ENCODE assay signal across 6 cellular contexts in the genomic region with DNA sequence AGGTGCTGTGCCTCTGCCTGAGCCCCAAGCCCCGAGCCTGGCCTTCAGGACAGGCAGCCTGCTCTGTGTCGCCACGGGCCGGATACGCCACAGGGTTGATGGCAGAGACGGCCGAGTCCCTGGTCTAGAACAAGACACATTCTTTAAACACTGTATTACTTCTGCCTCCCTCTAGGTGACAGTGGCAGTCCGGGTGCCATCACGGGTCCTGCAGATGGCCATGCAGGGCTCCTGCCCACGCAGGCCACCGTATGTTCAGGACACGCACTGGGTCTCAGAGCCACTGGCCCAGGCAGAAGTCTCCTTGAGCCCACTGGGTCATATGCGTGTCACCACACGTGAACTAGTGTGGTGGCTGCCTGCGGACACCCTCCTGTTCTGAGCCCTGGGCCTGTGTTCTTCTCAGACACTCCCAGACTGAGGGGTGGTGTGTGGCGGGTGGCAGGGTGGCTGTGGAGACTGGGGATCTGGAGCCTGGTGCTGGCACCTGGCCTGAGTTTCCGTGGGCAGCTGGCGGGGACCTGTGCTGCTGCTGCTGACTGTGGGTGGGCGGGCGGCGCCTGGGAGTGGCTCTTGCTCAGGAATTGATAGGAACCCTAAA. TPM values are rescaled to one million over a fixed set of nuclear protein-coding genes. Genes with fewer than 3 reads are reported as not detected.
A peak's percentile ranks its signal among the peaks of the same experiment; 100 is the strongest.
DNase-seq lines count a peak whose midpoint lies in the region; ATAC-seq and TF ChIP-seq lines count a peak whose summit lies in the region.

No MANE protein-coding gene starts in this region.

- no peak overlapping the region for H2BK5ac ChIP-seq in IMR-90 (ENCODE audit: low read depth, low read length, poor library complexity, severe bottlenecking)

- H4K91ac ChIP-seq in IMR-90 (ENCODE audit: insufficient read depth, low read depth, low read length) = no peak overlapping the region

- H3K36me3 ChIP-seq in IMR-90 (ENCODE audit: control insufficient read depth, insufficient read depth, low read length) = peaks cover 53% of the 10 kb centered on the region
- H3K36me3 ChIP-seq in endodermal cell (ENCODE audit: control insufficient read depth, insufficient read depth, low read length) = peaks cover 33% of the 10 kb centered on the region

- POLR2A ChIA-PET in IMR-90 (lab: Charles Lee; ENCODE audit: unreplicated experiment) = no interaction called here

- CTCF ChIA-PET in IMR-90 (lab: Yijun Ruan, JAX) = no interaction called here

- TF ChIP-seq CTCF in IMR-90 (conservative IDR thresholded peaks at IDR 0.05; ENCODE audit: low read depth, low read length) (no peak), endodermal cell (conservative IDR thresholded peaks at IDR 0.05) (peak; percentile 54)

- peak overlapping the region; percentile 79 for H2AK9ac ChIP-seq in IMR-90 (replicated peaks; ENCODE audit: low read depth, low read length, poor library complexity)

- TF ChIP-seq RAD21 in IMR-90 (IDR thresholded peaks at IDR 0.05; ENCODE audit: low read length) = no peak

- peaks cover 28% of the 10 kb centered on the region for H3K36me3 Mint-ChIP-seq in endodermal cell (ENCODE audit: low read depth)

- no peak overlapping the region for H3K18ac ChIP-seq in IMR-90 (ENCODE audit: low read depth, low read length)

- H3K27me3 ChIP-seq in IMR-90 (ENCODE audit: control insufficient read depth, insufficient read depth, low read length) (no peaks in the 10 kb centered on the region), endodermal cell (ENCODE audit: control insufficient read depth, insufficient read depth, low read length, poor library complexity, severe bottlenecking) (no peaks in the 10 kb centered on the region)

- H2AFZ ChIP-seq in IMR-90 (replicated peaks; ENCODE audit: low read length, poor library complexity) = no peak overlapping the region

- no peaks in the 10 kb centered on the region for H3K9me3 Mint-ChIP-seq in endodermal cell

- H3K4me3 Mint-ChIP-seq in endodermal cell = no peak overlapping the region

- H3K4ac ChIP-seq in IMR-90 (ENCODE audit: low read depth, low read length) = no peak overlapping the region

- no peaks in the 10 kb centered on the region for H3K27me3 Mint-ChIP-seq in endodermal cell (ENCODE audit: insufficient read depth)

- no peaks in the 10 kb centered on the region for H3K9me3 ChIP-seq in IMR-90 (ENCODE audit: control insufficient read depth, insufficient read depth, low read length)
- no peaks in the 10 kb centered on the region for H3K9me3 ChIP-seq in endodermal cell (ENCODE audit: control insufficient read depth, low read length)

- H3K27ac ChIP-seq in IMR-90 (ENCODE audit: insufficient read depth, low read length) (no peak overlapping the region), endodermal cell (ENCODE audit: low read depth, low read length) (peak overlapping the region; percentile 57)

- no peak overlapping the region for H3K14ac ChIP-seq in IMR-90 (replicated peaks; ENCODE audit: low read depth, low read length)

- H3K4me1 ChIP-seq in IMR-90 (ENCODE audit: control insufficient read depth, insufficient read depth, low read length) (peaks cover 2% of the 10 kb centered on the region; the same call in 1 of the 2 replicates), endodermal cell (ENCODE audit: control insufficient read depth, insufficient read depth, low read length) (no peaks in the 10 kb centered on the region)

- H4K5ac ChIP-seq in IMR-90 (ENCODE audit: low read depth, low read length) = no peak overlapping the region

- no peak overlapping the region for H2BK120ac ChIP-seq in IMR-90 (ENCODE audit: low read depth, low read length)

- ATAC-seq in IMR-90 (ENCODE audit: low read depth) (no peak), GM19467 (IDR thresholded peaks at IDR 0.05; ENCODE audit: unreplicated experiment) (no peak)

- no peak overlapping the region for H2BK20ac ChIP-seq in IMR-90 (ENCODE audit: low read depth, low read length)

- H3K4me1 Mint-ChIP-seq in endodermal cell = peaks cover 5% of the 10 kb centered on the region

- H3K27ac Mint-ChIP-seq in endodermal cell = peak overlapping the region; percentile 82

- intact Hi-C loops in IMR-90 (cut with micrococcal nuclease) = no loop called here

- H3K4me2 ChIP-seq in IMR-90 (ENCODE audit: low read depth, low read length) = no peak overlapping the region

- no peak overlapping the region for H4K8ac ChIP-seq in IMR-90 (ENCODE audit: low read depth in 2 of 2, low read length in 2 of 2)

- TF ChIP-seq POLR2A in IMR-90 (IDR thresholded peaks at IDR 0.05; ENCODE audit: low read depth, low read length) = no peak

- DNase-seq in COLO668 (lab: John Stamatoyannopoulos, UW; ENCODE audit: unreplicated experiment) = peak; percentile 38
- no peak for DNase-seq in IMR-90
- DNase-seq in endodermal cell = peak; percentile 68
- DNase-seq in NCI-H146 (lab: John Stamatoyannopoulos, UW) = no peak
- no peak for DNase-seq in amniotic stem cell (lab: John Stamatoyannopoulos, UW)

- WGBS in IMR-90 (ENCODE audit: extremely low coverage in 2 of 2, insufficient read length in 1 of 2), 2 experiments = 93% methylated on average over 14 of the region's 21 CpGs; no CpG with 5 or more reads in 1 of the 2 experiments
- WGBS in endodermal cell (ENCODE audit: insufficient coverage in 1 of 2, insufficient read length in 1 of 2), 2 experiments = 92 to 95% methylated on average over 13 to 21 of the region's 21 CpGs

- H2AK5ac ChIP-seq in IMR-90 (ENCODE audit: low read depth, low read length) = no peak overlapping the region

- no peak overlapping the region for H2BK15ac ChIP-seq in IMR-90 (ENCODE audit: low read depth, low read length)

- no peak overlapping the region for H3K23ac ChIP-seq in IMR-90 (ENCODE audit: low read depth, low read length)

- no TSS peak for BruUV-seq in IMR-90 (replicated peaks; lab: Mats Ljungman, UMichigan)

- H4K20me1 ChIP-seq in IMR-90 (ENCODE audit: insufficient read depth, low read length) = peaks cover 25% of the 10 kb centered on the region

- peaks cover 9 to 43% of the 10 kb centered on the region in 2 experiments for H3K79me1 ChIP-seq in IMR-90 (ENCODE audit: low read depth in 1 of 2, low read length in 2 of 2)

- no peaks in the 10 kb centered on the region; the same call in 1 of the 2 replicates for H3K9me1 ChIP-seq in IMR-90 (ENCODE audit: insufficient read depth, low read length)

- H3K56ac ChIP-seq in IMR-90 (ENCODE audit: extremely low read depth, insufficient read depth, low read length) = no peak overlapping the region

- in situ Hi-C loops in IMR-90 (cut with MboI; ENCODE audit: low sequenced_read_pairs) = no loop called here

- H3K9ac ChIP-seq in IMR-90 (ENCODE audit: low read depth, low read length) (no peak overlapping the region), endodermal cell (ENCODE audit: extremely low read depth, low read length, poor library complexity, severe bottlenecking) (no peak overlapping the region)

- H3K4me3 ChIP-seq in IMR-90 (ENCODE audit: insufficient read depth, low read depth, low read length) = no peak overlapping the region
- no peak overlapping the region for H3K4me3 ChIP-seq in endodermal cell (ENCODE audit: low read length)

- dilution Hi-C loops in IMR-90 (cut with HindIII; ENCODE audit: low sequenced_read_pairs, unreplicated experiment) = no loop called here

TF ChIP-seq in IMR-90, 13 proteins besides CTCF, POLR2A, EP300 and RAD21 (continues in another document):
- TF ChIP-seq RFX5 (IDR thresholded peaks at IDR 0.05; ENCODE audit: low read depth, low read length) (no peak), CEBPB (IDR thresholded peaks at IDR 0.05; ENCODE audit: low read depth, low read length) (no peak), CHD1 (IDR thresholded peaks at IDR 0.05; ENCODE audit: low read depth, low read length) (no peak)
- TF ChIP-seq, protein P1, sequence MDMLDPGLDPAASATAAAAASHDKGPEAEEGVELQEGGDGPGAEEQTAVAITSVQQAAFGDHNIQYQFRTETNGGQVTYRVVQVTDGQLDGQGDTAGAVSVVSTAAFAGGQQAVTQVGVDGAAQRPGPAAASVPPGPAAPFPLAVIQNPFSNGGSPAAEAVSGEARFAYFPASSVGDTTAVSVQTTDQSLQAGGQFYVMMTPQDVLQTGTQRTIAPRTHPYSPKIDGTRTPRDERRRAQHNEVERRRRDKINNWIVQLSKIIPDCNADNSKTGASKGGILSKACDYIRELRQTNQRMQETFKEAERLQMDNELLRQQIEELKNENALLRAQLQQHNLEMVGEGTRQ (IDR thresholded peaks at IDR 0.05; ENCODE audit: low read depth, low read length) = no peak

RNA-seq across cellular contexts. Expression of a gene that starts 4.4 kb away (rescaled TPM):
- total RNA-seq in IMR-90 (2012; rRNA removed) (31.7 and 33.1 TPM in 2 replicates), endodermal cell (100 to 1,000 TPM; 146 to 192 TPM)
- 62.8 and 69.8 TPM in 2 replicates for polyA plus RNA-seq in IMR-90 (2012; rRNA removed)
- polyA plus RNA-seq in IMR-90 (2012; cell fraction: cytosol; rRNA removed) = 88.7 and 101 TPM in 2 replicates
- 146 and 214 TPM in 2 replicates for polyA plus RNA-seq in IMR-90 (2012; cell fraction: nucleus; rRNA removed; ENCODE audit: low replicate concordance)
- polyA plus RNA-seq in endodermal cell (2013, experiment 1 of 2) = 103 TPM
- 96.8 TPM for polyA plus RNA-seq in endodermal cell (2013, experiment 2 of 2)

RNA-seq across cellular contexts. Expression of a gene that starts 4.9 kb away (rescaled TPM):
- total RNA-seq in IMR-90 (2012; rRNA removed) (4.8 and 7.5 TPM in 2 replicates), endodermal cell (100 to 1,000 TPM; 126 to 132 TPM)
- polyA plus RNA-seq in IMR-90 (2012; rRNA removed) = 29.8 and 34.5 TPM in 2 replicates
- polyA plus RNA-seq in IMR-90 (2012; cell fraction: cytosol; rRNA removed) = 18.6 and 34.5 TPM in 2 replicates
- 82.8 and 174 TPM in 2 replicates for polyA plus RNA-seq in IMR-90 (2012; cell fraction: nucleus; rRNA removed; ENCODE audit: low replicate concordance)
- polyA plus RNA-seq in endodermal cell (2013, experiment 1 of 2) = 147 TPM
- polyA plus RNA-seq in endodermal cell (2013, experiment 2 of 2) = 122 TPM

RNA-seq across cellular contexts. Expression of a gene that starts 17.4 kb away (rescaled TPM):
- total RNA-seq in IMR-90 (2012; rRNA removed) (under 0.01 TPM in 1 of 2 replicates, not detected in the other), endodermal cell (10 to 100 TPM; 20.5 to 35.1 TPM)
- 0.86 and 1.5 TPM in 2 replicates for polyA plus RNA-seq in IMR-90 (2012; rRNA removed)
- polyA plus RNA-seq in IMR-90 (2012; cell fraction: cytosol; rRNA removed) = 0.06 and 0.22 TPM in 2 replicates
- 9.1 and 40.5 TPM in 2 replicates for polyA plus RNA-seq in IMR-90 (2012; cell fraction: nucleus; rRNA removed; ENCODE audit: low replicate concordance)
- 4.8 TPM for polyA plus RNA-seq in endodermal cell (2013, experiment 1 of 2)
- polyA plus RNA-seq in endodermal cell (2013, experiment 2 of 2) = 5.6 TPM

RNA-seq across cellular contexts. Expression of a gene that starts 24.5 kb away (rescaled TPM):
- total RNA-seq in IMR-90 (2012; rRNA removed) (not detected in 2 replicates), endodermal cell (under 1 TPM; 0.66 to 0.89 TPM)
- not detected in 2 replicates for polyA plus RNA-seq in IMR-90 (2012; rRNA removed)
- polyA plus RNA-seq in IMR-90 (2012; cell fraction: cytosol; rRNA removed) = 0.07 and 0.18 TPM in 2 replicates
- 0.62 and 0.78 TPM in 2 replicates for polyA plus RNA-seq in IMR-90 (2012; cell fraction: nucleus; rRNA removed; ENCODE audit: low replicate concordance)
- not detected for polyA plus RNA-seq in endodermal cell (2013, experiment 1 of 2)
- polyA plus RNA-seq in endodermal cell (2013, experiment 2 of 2) = not detected

RNA-seq across cellular contexts. Expression of a gene that starts 50.3 kb away (rescaled TPM):
- under 0.01 TPM in 1 of 2 replicates, not detected in the other for total RNA-seq in IMR-90 (2012; rRNA removed)
- polyA plus RNA-seq in IMR-90 (2012; rRNA removed) = 0.09 and 0.19 TPM in 2 replicates
- polyA plus RNA-seq in IMR-90 (2012; cell fraction: cytosol; rRNA removed) = 0.09 and 0.15 TPM in 2 replicates
- polyA plus RNA-seq in IMR-90 (2012; cell fraction: nucleus; rRNA removed; ENCODE audit: low replicate concordance) = 0.14 TPM in 1 of 2 replicates, not detected in the other
- not detected for total RNA-seq in endodermal cell
- polyA plus RNA-seq in endodermal cell (2013, experiment 1 of 2) = not detected
- polyA plus RNA-seq in endodermal cell (2013, experiment 2 of 2) = 0.08 TPM

Comparison
In these comparisons a context has a peak if more than half of its experiments do, and no peak if none do; other contexts are left out.
1. DNase-seq: peak in COLO668 (single experiment) and endodermal cell (single experiment); none in IMR-90 (single experiment), NCI-H146 (single experiment) and amniotic stem cell (single experiment).
2. RNA of a gene that starts 4.9 kb away (total RNA-seq): 126 to 132 TPM in endodermal cell; 4.8 to 7.5 TPM in IMR-90; every median in the first group is over 10 times any median in the second.
3. RNA of a gene that starts 17.4 kb away (total RNA-seq): 20.5 to 35.1 TPM in endodermal cell; under 0.01 TPM in IMR-90; every median in the first group is over 10 times any median in the second.